Comparison of ENCODE assay signal across 13 cellular contexts in genomic region chr5:96026334-96027065, GRCh38.
A peak's percentile ranks its signal among the peaks of the same experiment; 100 is the strongest.
DNase-seq lines count a peak whose midpoint lies in the region; ATAC-seq and TF ChIP-seq lines count a peak whose summit lies in the region.
"Had no signal": no experiment of that assay in that cellular context is flagged by ENCODE, and none has a peak within 500 bp of the region (broad histone marks: within the 10 kb centered on the region; RNA-seq: fewer than 3 reads in every experiment).

No MANE protein-coding gene starts in this region.

- H3K27ac ChIP-seq in osteoblast (ENCODE audit: low read depth, low read length) (peak overlapping the region; percentile 52), spleen (no peak overlapping the region)

- DNase-seq in ELR (ENCODE audit: low read depth) (peak; percentile 94), RKO (ENCODE audit: low spot score) (peak; percentile 11), epidermal melanocyte (ENCODE audit: insufficient read length, low spot score) (peak; percentile 67), osteoblast (ENCODE audit: insufficient read length, low spot score, missing footprints) (no peak), spleen (no peak), NCI-H82 (lab: John Stamatoyannopoulos, UW) (no peak)
- DNase-seq: activated CD8-positive, alpha-beta T cell treated with anti-CD3 and anti-CD28 coated beads for 36 hours; NCI-H1092 treated with DMSO at 0.1 percent for 48 hours; stimulated activated CD4-positive, alpha-beta T cell treated with anti-CD3 and anti-CD28 coated beads, Interleukin-4, amount 100 ng/mL, for 24 hours; stimulated activated naive CD4-positive, alpha-beta T cell had no signal

- ATAC-seq in HG02642 (IDR thresholded peaks at IDR 0.05; ENCODE audit: poor library complexity, unreplicated experiment) (no peak), GM19452 (IDR thresholded peaks at IDR 0.05; ENCODE audit: unreplicated experiment) (no peak)
- ATAC-seq: activated CD8-positive, alpha-beta T cell treated with anti-CD3 and anti-CD28 coated beads for 36 hours; Right ventricle myocardium inferior had no signal

- H3K9me3 ChIP-seq in osteoblast (ENCODE audit: low read depth, low read length) (no peaks in the 10 kb centered on the region), spleen (no peaks in the 10 kb centered on the region)

- H3K4me3 ChIP-seq in osteoblast (ENCODE audit: insufficient read depth, low read length): peak overlapping the region; percentile 4
- no peak overlapping the region for H3K4me3 ChIP-seq in spleen

- H2AFZ ChIP-seq in osteoblast (ENCODE audit: low read length): no peak overlapping the region

- WGBS in spleen, 5 donors: 76 to 85% (median 78%) methylated on average over 3 of the region's 3 CpGs

- no peak for TF ChIP-seq CTCF in osteoblast (IDR thresholded peaks at IDR 0.05; ENCODE audit: extremely low read depth, low read depth, low read length)
- no peak for TF ChIP-seq CTCF in spleen (IDR thresholded peaks at IDR 0.05 in 8 of 11, conservative IDR thresholded peaks at IDR 0.05 in 3 of 11)

- H4K20me1 ChIP-seq in osteoblast (ENCODE audit: insufficient read depth, low read length): no peaks in the 10 kb centered on the region

- no peak for TF ChIP-seq POLR2A in spleen (IDR thresholded peaks at IDR 0.05)

- H3K4me1 ChIP-seq in osteoblast (ENCODE audit: insufficient read depth, low read length): peaks cover 44% of the 10 kb centered on the region
- no peaks in the 10 kb centered on the region for H3K4me1 ChIP-seq in spleen

- peak overlapping the region; percentile 66 for H3K4me2 ChIP-seq in osteoblast (ENCODE audit: insufficient read depth, low read length)

- H3K27me3 ChIP-seq in osteoblast (ENCODE audit: insufficient read depth, low read length): no peaks in the 10 kb centered on the region
- H3K27me3 ChIP-seq in spleen (replicated peaks in 1 of 7): no peaks in the 10 kb centered on the region

- H3K79me2 ChIP-seq in osteoblast (ENCODE audit: insufficient read depth, low read length): no peaks in the 10 kb centered on the region

- no peaks in the 10 kb centered on the region for H3K36me3 ChIP-seq in osteoblast (ENCODE audit: insufficient read depth, low read length)
- H3K36me3 ChIP-seq in spleen: no peaks in the 10 kb centered on the region

- intact Hi-C loops in spleen (cut with DNase I; ENCODE audit: low total_unique reads): no loop called here

Comparison
In these comparisons a context has a peak if more than half of its experiments do, and no peak if none do; other contexts are left out.
1. DNase-seq: peak in ELR (single experiment), RKO (single experiment) and epidermal melanocyte (single experiment); none in osteoblast (single experiment), spleen (single experiment) and NCI-H82 (single experiment).